Comparison of ENCODE assay signal across 31 cellular contexts in the genomic region with DNA sequence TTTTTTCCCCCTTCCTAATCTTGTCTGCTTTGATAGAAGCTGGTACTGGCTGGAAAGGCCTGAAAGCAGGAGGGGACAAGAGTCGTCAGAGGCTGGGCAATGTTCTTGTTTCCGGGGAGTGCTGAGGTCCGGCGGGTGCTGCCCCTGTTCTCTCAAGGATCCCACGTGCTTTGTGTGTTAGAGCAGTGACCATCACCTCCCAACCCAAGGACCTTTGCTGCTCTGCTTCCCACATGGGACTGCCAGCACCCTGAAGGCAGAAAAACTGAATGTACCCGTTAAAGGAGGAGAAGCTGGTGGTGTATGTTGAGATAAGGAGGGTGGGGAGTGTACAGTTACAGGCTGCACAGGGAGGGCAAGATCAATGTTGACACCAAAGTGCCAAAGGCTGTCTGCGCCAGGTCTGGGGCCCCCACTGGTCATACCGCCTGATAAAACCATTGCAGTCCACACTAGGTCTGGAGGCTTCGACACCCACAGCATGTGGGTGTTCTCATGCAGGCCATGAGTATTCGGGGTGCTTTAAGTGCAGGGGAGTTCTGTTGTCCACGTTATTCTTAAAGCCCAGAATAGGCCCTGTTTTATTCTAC. TPM values are rescaled to one million over a fixed set of nuclear protein-coding genes. Genes with fewer than 3 reads are reported as not detected.
"Had no signal": no experiment of that assay in that cellular context is flagged by ENCODE, and none has a peak within 500 bp of the region (broad histone marks: within the 10 kb centered on the region; RNA-seq: fewer than 3 reads in every experiment).

No MANE protein-coding gene starts in this region.

- H3K36me3 ChIP-seq: breast epithelium had no signal

- H3K4me3 Mint-ChIP-seq: activated CD8-positive, alpha-beta T cell treated with anti-CD3 and anti-CD28 coated beads, Interleukin-2, amount 10 ng/mL, durations not matched to agents 7 days and 5 days; activated naive CD8-positive, alpha-beta T cell; activated T-helper 17 cell treated with anti-CD3 and anti-CD28 coated beads, Interleukin-2, amount 50 U/mL, for 72 hours; nephron; stimulated activated naive CD8-positive, alpha-beta T cell treated with anti-CD3 and anti-CD28 coated beads, Interleukin-15, amount 100 ng/mL, for 72 hours; T-helper 17 cell had no signal

- H3K4me1 Mint-ChIP-seq: activated T-helper 17 cell treated with anti-CD3 and anti-CD28 coated beads, Interleukin-2, amount 50 U/mL, for 72 hours; nephron; stimulated activated naive CD8-positive, alpha-beta T cell treated with anti-CD3 and anti-CD28 coated beads, Interleukin-15, amount 100 ng/mL, for 72 hours had no signal

- H3K9me3 ChIP-seq: adrenal gland, ascending aorta, breast epithelium, heart right ventricle, pancreas, suprapubic skin, transverse colon had no signal

- H3K27ac Mint-ChIP-seq: activated CD8-positive, alpha-beta T cell treated with anti-CD3 and anti-CD28 coated beads, Interleukin-2, amount 10 ng/mL, durations not matched to agents 7 days and 5 days; activated T-helper 17 cell treated with anti-CD3 and anti-CD28 coated beads, Interleukin-2, amount 50 U/mL, for 72 hours; nephron; T-helper 17 cell had no signal

- H3K4me3 ChIP-seq: adrenal gland, ascending aorta, breast epithelium, coronary artery, heart right ventricle, pancreas, suprapubic skin, transverse colon had no signal

- ATAC-seq: activated CD8-positive, alpha-beta T cell treated with anti-CD3 and anti-CD28 coated beads, Interleukin-2, amount 10 ng/mL, durations not matched to agents 7 days and 5 days; activated T-helper 17 cell treated with anti-CD3 and anti-CD28 coated beads, Interleukin-2, amount 50 U/mL, for 72 hours; heart right ventricle; left colon; pancreas; right cardiac atrium; stimulated activated naive CD8-positive, alpha-beta T cell treated with anti-CD3 and anti-CD28 coated beads, Interleukin-15, amount 100 ng/mL, for 72 hours; T-helper 17 cell had no signal

- FAIRE-seq: keratinocyte, pancreas, urothelium cell line had no signal

- DNase-seq: activated CD4-positive, alpha-beta T cell treated with anti-CD3 and anti-CD28 coated beads for 1 hour; activated CD4-positive, alpha-beta T cell treated with anti-CD3 and anti-CD28 coated beads, Interleukin-2, amount 50 U/mL, for 1 hour; activated CD8-positive, alpha-beta T cell treated with anti-CD3 and anti-CD28 coated beads, Interleukin-2, amount 10 ng/mL, durations not matched to agents 7 days and 5 days; adrenal gland; cerebellar nuclear complex; heart right ventricle; left colon; mesenchymal stem cell; pancreas; right cardiac atrium; stimulated activated CD4-positive, alpha-beta T cell treated with anti-CD3 and anti-CD28 coated beads, Interleukin-12 subunit alpha, Interleukin-12 subunit beta, amount 100 ng/mL, for 4 hours; stimulated activated CD4-positive, alpha-beta T cell treated with anti-CD3 and anti-CD28 coated beads, Interleukin-4, amount 100 ng/mL, for 4 hours; stimulated activated naive CD8-positive, alpha-beta T cell treated with anti-CD3 and anti-CD28 coated beads, Interleukin-15, amount 100 ng/mL, for 72 hours; T-helper 17 cell; transverse colon; WERI-Rb-1 had no signal

- H3K9me3 Mint-ChIP-seq: activated T-helper 17 cell treated with anti-CD3 and anti-CD28 coated beads, Interleukin-2, amount 50 U/mL, for 72 hours; nephron; stimulated activated naive CD8-positive, alpha-beta T cell treated with anti-CD3 and anti-CD28 coated beads, Interleukin-15, amount 100 ng/mL, for 72 hours had no signal

- H3K27me3 Mint-ChIP-seq: activated naive CD8-positive, alpha-beta T cell; activated T-helper 17 cell treated with anti-CD3 and anti-CD28 coated beads, Interleukin-2, amount 50 U/mL, for 72 hours; stimulated activated naive CD8-positive, alpha-beta T cell treated with anti-CD3 and anti-CD28 coated beads, Interleukin-15, amount 100 ng/mL, for 72 hours; T-helper 17 cell had no signal

- H3K27me3 ChIP-seq: adrenal gland, ascending aorta, breast epithelium, heart right ventricle, pancreas, suprapubic skin, transverse colon had no signal

- H3K4me1 ChIP-seq: ascending aorta, breast epithelium, pancreas, suprapubic skin, transverse colon had no signal

RNA-seq across cellular contexts. Expression of gene C20orf173, which starts 15.0 kb away (rescaled TPM):
- total RNA-seq: activated CD8-positive, alpha-beta T cell treated with anti-CD3 and anti-CD28 coated beads, Interleukin-2, amount 10 ng/mL, durations not matched to agents 7 days and 5 days; activated T-helper 17 cell treated with anti-CD3 and anti-CD28 coated beads, Interleukin-2, amount 50 U/mL, for 72 hours; adrenal gland; ascending aorta; breast epithelium; fibroblast of villous mesenchyme; heart right ventricle; left colon; lower leg skin; mononuclear cell; myocyte; pancreas; pulmonary artery endothelial cell; right cardiac atrium; skeletal muscle tissue; suprapubic skin; T-helper 17 cell; transverse colon had no signal
- polyA plus RNA-seq: adrenal gland, heart right ventricle, keratinocyte, pancreas, right cardiac atrium had no signal
